9 cellular contexts compared by ENCODE assay signal in genomic region chr3:24614353-24614752, GRCh38.
"Had no signal": no experiment of that assay in that cellular context is flagged by ENCODE, and none has a peak within 500 bp of the region (broad histone marks: within the 10 kb centered on the region; RNA-seq: fewer than 3 reads in every experiment).

No MANE protein-coding gene starts in this region.

- H3K9me3 ChIP-seq: HAP-1 had no signal

- H3K4me1 ChIP-seq: HAP-1 had no signal

- DNase-seq: H7, HFFc6, IMR-90, KBM-7 had no signal

- H3K9ac ChIP-seq: KMS-11 had no signal

- H3K4me3 ChIP-seq: GM23338, HAP-1 had no signal

- H3K27ac ChIP-seq: HL-60, KMS-11 had no signal

- H3K36me3 ChIP-seq: HAP-1 had no signal

- ATAC-seq: GM23338, HCT116 had no signal

- H2AFZ ChIP-seq: GM23338 had no signal

- H3K4me2 ChIP-seq: GM23338, KMS-11 had no signal
